In the genomic region with DNA sequence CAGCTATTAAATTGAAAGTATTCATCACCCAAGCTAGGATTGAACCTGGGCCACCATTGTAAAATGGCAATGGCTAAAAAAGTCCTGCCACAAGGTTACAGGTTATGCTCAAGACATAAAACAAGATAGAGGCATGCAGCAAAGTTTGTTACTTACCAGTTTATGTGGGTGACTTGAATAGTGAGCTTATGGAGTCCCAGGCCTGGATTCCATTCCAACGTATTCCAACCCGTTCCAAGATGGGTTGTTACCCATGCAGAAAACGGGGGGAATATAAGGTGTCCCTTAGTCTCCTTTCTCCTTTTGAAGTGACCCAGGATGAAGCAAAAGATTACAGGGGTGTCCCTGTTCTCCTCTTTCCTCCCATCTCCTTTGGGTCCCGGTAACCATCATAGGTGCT, we compare ENCODE assay signal across 2 cellular contexts. TPM values are rescaled to one million over a fixed set of nuclear protein-coding genes. Genes with fewer than 3 reads are reported as not detected.
"Had no signal": no experiment of that assay in that cellular context is flagged by ENCODE, and none has a peak within 500 bp of the region (broad histone marks: within the 10 kb centered on the region; RNA-seq: fewer than 3 reads in every experiment).

No MANE protein-coding gene starts in this region.

RNA-seq across cellular contexts. Expression of a gene that starts 10.2 kb away (rescaled TPM):
- total RNA-seq: G401, GM12878 had no signal
- polyA plus RNA-seq: GM12878 had no signal

RNA-seq across cellular contexts. Expression of a gene that starts 28.1 kb away (rescaled TPM):
- total RNA-seq: G401, GM12878 had no signal
